ENCODE assay signal across 7 cellular contexts in genomic region chr17:59840329-59840907, GRCh38. TPM values are rescaled to one million over a fixed set of nuclear protein-coding genes. Genes with fewer than 3 reads are reported as not detected.
DNase-seq lines count a peak whose midpoint lies in the region; ATAC-seq and TF ChIP-seq lines count a peak whose summit lies in the region.

No MANE protein-coding gene starts in this region.

- no peak overlapping the region for H4K8ac ChIP-seq in H9 (replicated peaks; ENCODE audit: insufficient read length, low read depth, low read length)

- H3K36me3 ChIP-seq in esophagus muscularis mucosa, result peaks cover 0 to 28% (median 6%) of the 10 kb centered on the region in 4 donors
- peaks cover 0 to 19% (median 0%) of the 10 kb centered on the region in 4 donors for H3K36me3 ChIP-seq in sigmoid colon

- peak overlapping the region; percentile 89 to 94 for H3K4me3 Mint-ChIP-seq in H9

- peak overlapping the region; percentile 59 to 68 (median 62) for H3K4me3 ChIP-seq in esophagus muscularis mucosa
- H3K4me3 ChIP-seq in sigmoid colon, result peak overlapping the region; percentile 50 to 67 (median 56)

- no peak overlapping the region for H3K18ac ChIP-seq in H9 (ENCODE audit: insufficient read length, low read depth, low read length)

- H3K27ac ChIP-seq in H9 (ENCODE audit: insufficient read length, low read depth, low read length), result peak overlapping the region; percentile 90
- peak overlapping the region; percentile 87 to 95 (median 91) for H3K27ac ChIP-seq in esophagus muscularis mucosa (replicated peaks in 1 of 4)
- H3K27ac ChIP-seq in sigmoid colon, result peak overlapping the region; percentile 88 to 94 (median 93)

- no peak overlapping the region for H3K14ac ChIP-seq in H9 (ENCODE audit: insufficient read depth, low read length)

- H3K79me2 ChIP-seq in H9 (ENCODE audit: insufficient read depth, low read length), result peaks cover 10% of the 10 kb centered on the region; the same call in 1 of the 2 replicates

- H2BK5ac ChIP-seq in H9 (ENCODE audit: insufficient read length, low read length), result no peak overlapping the region

- no peak overlapping the region for H4K91ac ChIP-seq in H9 (ENCODE audit: insufficient read length, low read depth, low read length)

- ATAC-seq in SK-N-SH treated with all-trans-retinoic acid at 6 μM for 48 hours, result no peak
- ATAC-seq in HG03039 (IDR thresholded peaks at IDR 0.05; ENCODE audit: unreplicated experiment), result no peak

- H2AFZ ChIP-seq in H9 (ENCODE audit: low read length), result no peak overlapping the region

- no peak overlapping the region for H2BK12ac ChIP-seq in H9 (ENCODE audit: insufficient read length, low read depth, low read length)

- H3K9ac ChIP-seq in H9 (ENCODE audit: extremely low read depth, insufficient read length, low read length), result peak overlapping the region; percentile 100

- intact Hi-C loops in esophagus muscularis mucosa (cut with DNase I), result no loop called here
- intact Hi-C loops in sigmoid colon (cut with DNase I), result no loop called here

- H3K9me3 Mint-ChIP-seq in H9, result no peaks in the 10 kb centered on the region; a peak in 2 of 5 replicates

- no peak overlapping the region for H3K56ac ChIP-seq in H9 (ENCODE audit: insufficient read length, low read depth, low read length)

- H3K9me3 ChIP-seq in H9 (ENCODE audit: control insufficient read depth, low read depth, low read length) (no peaks in the 10 kb centered on the region), esophagus muscularis mucosa (no peaks in the 10 kb centered on the region), sigmoid colon (no peaks in the 10 kb centered on the region)

- TF ChIP-seq EP300 in esophagus muscularis mucosa (IDR thresholded peaks at IDR 0.05), result no peak
- no peak for TF ChIP-seq EP300 in sigmoid colon (IDR thresholded peaks at IDR 0.05)

- no peaks in the 10 kb centered on the region for H3K79me1 ChIP-seq in H9 (ENCODE audit: insufficient read depth, low read depth, low read length, poor library complexity, severe bottlenecking)

- no peak overlapping the region for H3T11ph ChIP-seq in H9 (ENCODE audit: low read length)

- DNase-seq in H9, result peak; percentile 82
- no peak for DNase-seq in esophagus muscularis mucosa (ENCODE audit: extremely low spot score)
- DNase-seq in sigmoid colon, result no peak
- DNase-seq in NCI-H2227 treated with DMSO at 0.1 percent for 48 hours (lab: John Stamatoyannopoulos, UW), result no peak
- DNase-seq in NCI-H1930 (lab: John Stamatoyannopoulos, UW), result no peak

- H3K27me3 Mint-ChIP-seq in H9 (ENCODE audit: low read depth), result no peaks in the 10 kb centered on the region

- H2BK120ac ChIP-seq in H9 (ENCODE audit: low read depth, low read length, poor library complexity, severe bottlenecking), result no peak overlapping the region

- H3K27me3 ChIP-seq in H9 (ENCODE audit: insufficient read depth, low read length) (no peaks in the 10 kb centered on the region), esophagus muscularis mucosa (no peaks in the 10 kb centered on the region), sigmoid colon (no peaks in the 10 kb centered on the region)

- no peak overlapping the region for H3K4ac ChIP-seq in H9 (ENCODE audit: low read depth, low read length)

- TF ChIP-seq POLR2A in esophagus muscularis mucosa (IDR thresholded peaks at IDR 0.05; ENCODE audit: low read depth) (no peak), sigmoid colon (IDR thresholded peaks at IDR 0.05) (no peak)

- WGBS in H9 (ENCODE audit: extremely low coverage, insufficient read length, low lambda C conversion rate), result no CpG with 5 or more reads among the region's 3 CpGs
- WGBS in esophagus muscularis mucosa, result 25% methylated on average over 3 of the region's 3 CpGs
- WGBS in sigmoid colon, 2 donors, result 5 to 32% methylated on average over 3 of the region's 3 CpGs

- no peak for TF ChIP-seq CTCF in H9 (conservative IDR thresholded peaks at IDR 0.05)
- TF ChIP-seq CTCF in esophagus muscularis mucosa (IDR thresholded peaks at IDR 0.05), result no peak
- TF ChIP-seq CTCF in sigmoid colon (IDR thresholded peaks at IDR 0.05), result no peak

- no peak overlapping the region for H4K5ac ChIP-seq in H9 (ENCODE audit: insufficient read length, low read depth, low read length)

- H3K4me1 ChIP-seq in H9 (ENCODE audit: insufficient read depth, low read length) (no peaks in the 10 kb centered on the region), esophagus muscularis mucosa (peaks cover 33 to 59% (median 58%) of the 10 kb centered on the region in 4 donors), sigmoid colon (peaks cover 0 to 50% (median 42%) of the 10 kb centered on the region in 4 donors)

- no peak overlapping the region for H2BK15ac ChIP-seq in H9 (ENCODE audit: low read depth, low read length)

- peaks cover 3% of the 10 kb centered on the region for H3K23me2 ChIP-seq in H9 (ENCODE audit: insufficient read length, low read depth, low read length, poor library complexity, severe bottlenecking)

- H3K4me1 Mint-ChIP-seq in H9, result peaks cover 32 to 41% of the 10 kb centered on the region in 2 experiments

- H3K27ac Mint-ChIP-seq in H9, result peak overlapping the region; percentile 98 to 100 (median 98)

- H3K23ac ChIP-seq in H9 (ENCODE audit: insufficient read length, low read depth, low read length), result no peak overlapping the region

- H2AK5ac ChIP-seq in H9 (ENCODE audit: insufficient read length, low read length), result no peak overlapping the region

- no peak overlapping the region for H2BK20ac ChIP-seq in H9 (ENCODE audit: low read depth, low read length, poor library complexity, severe bottlenecking)

- H3K36me3 Mint-ChIP-seq in H9 (ENCODE audit: insufficient read depth in 1 of 3, low read depth in 3 of 3), result peaks cover 32 to 51% (median 49%) of the 10 kb centered on the region in 3 experiments

- H3K4me2 ChIP-seq in H9 (ENCODE audit: insufficient read depth, insufficient read length, low read length), result peak overlapping the region; percentile 90

- H4K20me1 ChIP-seq in H9 (ENCODE audit: control insufficient read depth, insufficient read depth, insufficient read length), result no peaks in the 10 kb centered on the region

TF ChIP-seq in SK-N-SH treated with all-trans-retinoic acid at 6 μM for 48 hours, 23 proteins besides CTCF, POLR2A, EP300 and RAD21:
- TF ChIP-seq TCF4 (CRISPR knock-in tag; IDR thresholded peaks at IDR 0.05; ENCODE audit: borderline replicate concordance) (no peak), ESRRG (CRISPR knock-in tag; IDR thresholded peaks at IDR 0.05) (peak; percentile 44; the same call in 1 of the 2 replicates), ZNF8 (CRISPR knock-in tag; IDR thresholded peaks at IDR 0.05) (no peak), BACH2 (CRISPR knock-in tag; IDR thresholded peaks at IDR 0.05; ENCODE audit: borderline replicate concordance) (no peak), RARB (CRISPR knock-in tag; IDR thresholded peaks at IDR 0.05) (no peak), TOX (CRISPR knock-in tag; IDR thresholded peaks at IDR 0.05; ENCODE audit: borderline replicate concordance) (no peak)
- TF ChIP-seq, protein P1, sequence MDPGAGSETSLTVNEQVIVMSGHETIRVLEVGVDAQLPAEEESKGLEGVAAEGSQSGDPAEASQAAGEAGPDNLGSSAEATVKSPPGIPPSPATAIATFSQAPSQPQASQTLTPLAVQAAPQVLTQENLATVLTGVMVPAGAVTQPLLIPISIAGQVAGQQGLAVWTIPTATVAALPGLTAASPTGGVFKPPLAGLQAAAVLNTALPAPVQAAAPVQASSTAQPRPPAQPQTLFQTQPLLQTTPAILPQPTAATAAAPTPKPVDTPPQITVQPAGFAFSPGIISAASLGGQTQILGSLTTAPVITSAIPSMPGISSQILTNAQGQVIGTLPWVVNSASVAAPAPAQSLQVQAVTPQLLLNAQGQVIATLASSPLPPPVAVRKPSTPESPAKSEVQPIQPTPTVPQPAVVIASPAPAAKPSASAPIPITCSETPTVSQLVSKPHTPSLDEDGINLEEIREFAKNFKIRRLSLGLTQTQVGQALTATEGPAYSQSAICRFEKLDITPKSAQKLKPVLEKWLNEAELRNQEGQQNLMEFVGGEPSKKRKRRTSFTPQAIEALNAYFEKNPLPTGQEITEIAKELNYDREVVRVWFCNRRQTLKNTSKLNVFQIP (CRISPR knock-in tag; IDR thresholded peaks at IDR 0.05; ENCODE audit: borderline replicate concordance, low read depth), result peak; percentile 11
- TF ChIP-seq, protein P2, sequence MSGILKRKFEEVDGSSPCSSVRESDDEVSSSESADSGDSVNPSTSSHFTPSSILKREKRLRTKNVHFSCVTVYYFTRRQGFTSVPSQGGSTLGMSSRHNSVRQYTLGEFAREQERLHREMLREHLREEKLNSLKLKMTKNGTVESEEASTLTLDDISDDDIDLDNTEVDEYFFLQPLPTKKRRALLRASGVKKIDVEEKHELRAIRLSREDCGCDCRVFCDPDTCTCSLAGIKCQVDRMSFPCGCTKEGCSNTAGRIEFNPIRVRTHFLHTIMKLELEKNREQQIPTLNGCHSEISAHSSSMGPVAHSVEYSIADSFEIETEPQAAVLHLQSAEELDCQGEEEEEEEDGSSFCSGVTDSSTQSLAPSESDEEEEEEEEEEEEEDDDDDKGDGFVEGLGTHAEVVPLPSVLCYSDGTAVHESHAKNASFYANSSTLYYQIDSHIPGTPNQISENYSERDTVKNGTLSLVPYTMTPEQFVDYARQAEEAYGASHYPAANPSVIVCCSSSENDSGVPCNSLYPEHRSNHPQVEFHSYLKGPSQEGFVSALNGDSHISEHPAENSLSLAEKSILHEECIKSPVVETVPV (CRISPR knock-in tag; IDR thresholded peaks at IDR 0.05), result peak; percentile 94
- TF ChIP-seq, protein P3, sequence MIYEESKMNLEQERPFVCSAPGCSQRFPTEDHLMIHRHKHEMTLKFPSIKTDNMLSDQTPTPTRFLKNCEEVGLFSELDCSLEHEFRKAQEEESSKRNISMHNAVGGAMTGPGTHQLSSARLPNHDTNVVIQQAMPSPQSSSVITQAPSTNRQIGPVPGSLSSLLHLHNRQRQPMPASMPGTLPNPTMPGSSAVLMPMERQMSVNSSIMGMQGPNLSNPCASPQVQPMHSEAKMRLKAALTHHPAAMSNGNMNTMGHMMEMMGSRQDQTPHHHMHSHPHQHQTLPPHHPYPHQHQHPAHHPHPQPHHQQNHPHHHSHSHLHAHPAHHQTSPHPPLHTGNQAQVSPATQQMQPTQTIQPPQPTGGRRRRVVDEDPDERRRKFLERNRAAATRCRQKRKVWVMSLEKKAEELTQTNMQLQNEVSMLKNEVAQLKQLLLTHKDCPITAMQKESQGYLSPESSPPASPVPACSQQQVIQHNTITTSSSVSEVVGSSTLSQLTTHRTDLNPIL (CRISPR knock-in tag; IDR thresholded peaks at IDR 0.05; ENCODE audit: low read depth), result peak; percentile 87
TF ChIP-seq in SK-N-SH treated with all-trans-retinoic acid at 6 μM for 48 hours: peak in this region for 4.

RNA-seq across cellular contexts. Expression of gene TUBD1, which starts 52.3 kb away (rescaled TPM):
- total RNA-seq in H9 (2021) (26.4 and 27.1 TPM in 2 replicates), esophagus muscularis mucosa (10 to 100 TPM in 1 of 4 donors, 1 to 10 TPM in 3; 5.6 to 10.4 (median 7.0) TPM), sigmoid colon (10 to 100 TPM; 13.8 to 23.2 (median 14.6) TPM)
- 1 to 10 TPM; 3.9 to 5.9 (median 5.4) TPM for polyA plus RNA-seq in sigmoid colon

RNA-seq across cellular contexts. Expression of gene RPS6KB1, which starts 52.5 kb away (rescaled TPM):
- total RNA-seq in H9 (2021) (28.7 and 36.1 TPM in 2 replicates), esophagus muscularis mucosa (10 to 100 TPM; 26.6 to 45.2 (median 33.4) TPM), sigmoid colon (10 to 100 TPM; 28.9 to 63.0 (median 45.7) TPM)
- 10 to 100 TPM in 1 of 3 donors, 1 to 10 TPM in 2; 8.1 to 13.3 (median 9.0) TPM for polyA plus RNA-seq in sigmoid colon
